8 cellular contexts compared by ENCODE assay signal in the genomic region with DNA sequence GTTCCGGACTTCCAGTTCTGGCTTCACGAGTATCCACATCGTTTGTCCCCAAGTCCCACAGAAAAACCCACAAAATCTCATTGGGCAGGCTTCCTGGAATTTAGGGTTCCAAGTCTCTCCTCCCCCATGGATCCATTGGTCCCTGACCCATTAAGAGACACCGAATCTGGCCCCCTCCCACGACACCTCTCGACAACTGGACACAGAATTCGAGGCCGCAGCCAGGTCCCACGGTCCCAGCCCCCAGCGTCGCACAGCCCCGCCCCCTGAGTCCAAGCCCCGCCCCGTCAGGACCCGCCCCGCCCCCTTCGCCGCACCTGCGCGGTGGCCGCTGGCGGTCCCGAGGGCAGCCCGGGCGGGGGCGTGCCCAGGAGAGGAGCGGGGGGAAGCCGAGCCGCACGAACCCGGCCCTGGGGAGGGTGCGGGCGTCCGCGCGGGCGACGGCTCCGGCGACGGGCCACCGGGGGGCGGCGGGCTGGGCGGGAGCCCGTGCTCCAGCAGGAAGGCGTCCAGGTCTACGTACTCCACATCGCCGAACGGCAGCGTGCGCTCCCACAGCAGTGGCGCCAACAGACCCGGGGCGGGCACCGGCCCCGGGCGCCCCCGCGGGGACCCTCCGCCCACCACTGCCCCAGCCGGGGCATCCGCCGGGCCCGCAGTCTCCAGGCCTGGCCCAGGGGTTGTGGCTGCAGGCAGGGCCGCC. TPM values are rescaled to one million over a fixed set of nuclear protein-coding genes. Genes with fewer than 3 reads are reported as not detected.
DNase-seq lines count a peak whose midpoint lies in the region; ATAC-seq and TF ChIP-seq lines count a peak whose summit lies in the region.

No MANE protein-coding gene starts in this region.

- peak overlapping the region; percentile 81 for H3K27ac Mint-ChIP-seq in activated T-cell treated with anti-CD3 and anti-CD28 coated beads, Interleukin-2, amount 50 U/mL, for 72 hours
- no peak overlapping the region for H3K27ac Mint-ChIP-seq in neural crest cell (ENCODE audit: unreplicated experiment)

- peaks cover 54% of the 10 kb centered on the region for H3K4me1 Mint-ChIP-seq in activated T-cell treated with anti-CD3 and anti-CD28 coated beads, Interleukin-2, amount 50 U/mL, for 72 hours (ENCODE audit: low read depth)
- peaks cover 49% of the 10 kb centered on the region for H3K4me1 Mint-ChIP-seq in neural crest cell

- H3K4me2 ChIP-seq in OCI-LY1 (ENCODE audit: low read length) = peak overlapping the region; percentile 93

- peak overlapping the region; percentile 96 for H3K9ac ChIP-seq in OCI-LY1 (ENCODE audit: low read length)

- peaks cover 4% of the 10 kb centered on the region; the same call in 1 of the 2 replicates for H3K36me3 ChIP-seq in OCI-LY1 (ENCODE audit: insufficient read depth, low read length)

- peak overlapping the region; percentile 96 for H3K27ac ChIP-seq in OCI-LY1 (ENCODE audit: low read depth, low read length, poor library complexity, severe bottlenecking)
- H3K27ac ChIP-seq in temporal lobe (ENCODE audit: low read depth, low read length) = peak overlapping the region; percentile 99

- H3K4me3 ChIP-seq in AG10803 (ENCODE audit: low read length) = peak overlapping the region; percentile 64
- H3K4me3 ChIP-seq in OCI-LY1 (ENCODE audit: low read depth, low read length, poor library complexity, severe bottlenecking) = peak overlapping the region; percentile 84
- H3K4me3 ChIP-seq in fibroblast of pulmonary artery (replicated peaks; ENCODE audit: low read depth, low read length) = peak overlapping the region; percentile 60

- no peaks in the 10 kb centered on the region for H3K9me3 ChIP-seq in OCI-LY1 (ENCODE audit: low read length)

- peaks cover 0 to 4% of the 10 kb centered on the region in 2 donors for H3K36me3 Mint-ChIP-seq in activated T-cell treated with anti-CD3 and anti-CD28 coated beads, Interleukin-2, amount 50 U/mL, for 72 hours (ENCODE audit: insufficient read depth in 2 of 2)
- H3K36me3 Mint-ChIP-seq in neural crest cell (ENCODE audit: low read depth) = peaks cover 2% of the 10 kb centered on the region

- H3K27me3 Mint-ChIP-seq in activated T-cell treated with anti-CD3 and anti-CD28 coated beads, Interleukin-2, amount 50 U/mL, for 72 hours (ENCODE audit: low read depth) = no peaks in the 10 kb centered on the region
- H3K27me3 Mint-ChIP-seq in neural crest cell (ENCODE audit: low read depth) = peaks cover 51% of the 10 kb centered on the region

- 0 out of 2 replicates have a peak, but pooled peaks cover 5% of the 10 kb centered on the region for H3F3A ChIP-seq in OCI-LY1 (ENCODE audit: insufficient read depth, low read length)

- H4K20me1 ChIP-seq in OCI-LY1 (ENCODE audit: insufficient read depth, low read length) = no peaks in the 10 kb centered on the region

- ATAC-seq in GM19324 (IDR thresholded peaks at IDR 0.05; ENCODE audit: low FRiP score, unreplicated experiment) = peak; percentile 19
- ATAC-seq in activated T-cell treated with anti-CD3 and anti-CD28 coated beads, Interleukin-2, amount 50 U/mL, for 72 hours (replicated peaks in 1 of 2) = peak; percentile 11 to 13
- ATAC-seq in GM21786 (IDR thresholded peaks at IDR 0.05; ENCODE audit: unreplicated experiment) = no peak

- no peaks in the 10 kb centered on the region for H3K9me2 ChIP-seq in OCI-LY1 (ENCODE audit: low read depth, low read length)

- H3K79me2 ChIP-seq in OCI-LY1 (ENCODE audit: insufficient read depth, low read length) = no peaks in the 10 kb centered on the region

- H3K9me3 Mint-ChIP-seq in activated T-cell treated with anti-CD3 and anti-CD28 coated beads, Interleukin-2, amount 50 U/mL, for 72 hours = peaks cover 2 to 5% of the 10 kb centered on the region in 2 donors
- peaks cover 4% of the 10 kb centered on the region for H3K9me3 Mint-ChIP-seq in neural crest cell

- no peaks in the 10 kb centered on the region for H3K27me3 ChIP-seq in OCI-LY1 (ENCODE audit: insufficient read depth, low read length)

- peak overlapping the region; percentile 90 to 92 for H3K4me3 Mint-ChIP-seq in activated T-cell treated with anti-CD3 and anti-CD28 coated beads, Interleukin-2, amount 50 U/mL, for 72 hours
- H3K4me3 Mint-ChIP-seq in neural crest cell = peak overlapping the region; percentile 74

- H2AFZ ChIP-seq in OCI-LY1 (ENCODE audit: low read length) = no peak overlapping the region

- no peak for TF ChIP-seq CTCF in AG10803 (conservative IDR thresholded peaks at IDR 0.05; ENCODE audit: low read length)
- TF ChIP-seq CTCF in OCI-LY1 (IDR thresholded peaks at IDR 0.05; ENCODE audit: low read length) = no peak
- TF ChIP-seq CTCF in fibroblast of pulmonary artery (IDR thresholded peaks at IDR 0.05; ENCODE audit: low read length, missing control alignments) = no peak
- TF ChIP-seq CTCF in neural crest cell (conservative IDR thresholded peaks at IDR 0.05) = no peak

- H3K4me1 ChIP-seq in OCI-LY1 (ENCODE audit: insufficient read depth, low read length, severe bottlenecking) = peaks cover 53% of the 10 kb centered on the region

- no peak for DNase-seq in AG10803 (ENCODE audit: low read depth)
- peak; percentile 80 to 83 for DNase-seq in activated T-cell treated with anti-CD3 and anti-CD28 coated beads, Interleukin-2, amount 50 U/mL, for 72 hours
- DNase-seq in fibroblast of pulmonary artery (ENCODE audit: low read depth) = peak; percentile 37
- DNase-seq in neural crest cell (ENCODE audit: low read depth, low spot score) = no peak

RNA-seq across cellular contexts. Expression of a gene that starts 1.8 kb away (rescaled TPM):
- 10 to 100 TPM in 1 of 2 donors, 1 to 10 TPM in 1; 8.2 to 13.4 TPM for total RNA-seq in activated T-cell treated with anti-CD3 and anti-CD28 coated beads, Interleukin-2, amount 50 U/mL, for 72 hours
- total RNA-seq in neural crest cell (4.9 and 5.2 TPM in 2 replicates), temporal lobe (3.0 TPM)

RNA-seq across cellular contexts. Expression of a gene that starts 10.6 kb away (rescaled TPM):
- total RNA-seq in activated T-cell treated with anti-CD3 and anti-CD28 coated beads, Interleukin-2, amount 50 U/mL, for 72 hours = 10 to 100 TPM; 10.5 to 11.9 TPM
- total RNA-seq in neural crest cell = 11.4 and 13.0 TPM in 2 replicates
- total RNA-seq in temporal lobe = 5.2 TPM

RNA-seq across cellular contexts. Expression of a gene that starts 16.1 kb away (rescaled TPM):
- total RNA-seq in activated T-cell treated with anti-CD3 and anti-CD28 coated beads, Interleukin-2, amount 50 U/mL, for 72 hours = 10 to 100 TPM; 26.9 to 27.2 TPM
- total RNA-seq in neural crest cell (48.5 and 50.3 TPM in 2 replicates), temporal lobe (9.6 TPM)

RNA-seq across cellular contexts. Expression of a gene that starts 16.4 kb away (rescaled TPM):
- 1,000 to 10,000 TPM; 1,953 to 2,080 TPM for total RNA-seq in activated T-cell treated with anti-CD3 and anti-CD28 coated beads, Interleukin-2, amount 50 U/mL, for 72 hours
- total RNA-seq in neural crest cell (1,772 and 1,774 TPM in 2 replicates), temporal lobe (903 TPM)

RNA-seq across cellular contexts. Expression of a gene that starts 20.5 kb away (rescaled TPM):
- total RNA-seq in activated T-cell treated with anti-CD3 and anti-CD28 coated beads, Interleukin-2, amount 50 U/mL, for 72 hours = 1 to 10 TPM; 7.5 to 8.5 TPM
- total RNA-seq in neural crest cell (5.9 and 6.1 TPM in 2 replicates), temporal lobe (not detected)

Comparison
In these comparisons a context has a peak if more than half of its experiments do, and no peak if none do; other contexts are left out.
1. DNase-seq: peak in activated T-cell treated with anti-CD3 and anti-CD28 coated beads, Interleukin-2, amount 50 U/mL, for 72 hours (2 of 2) and fibroblast of pulmonary artery (single experiment); none in AG10803 (single experiment) and neural crest cell (single experiment).
2. Peak in every context shown above with its lines, with median percentiles within 50 percentile points of each other: H3K4me3 ChIP-seq.